9 cellular contexts compared by ENCODE assay signal in genomic region chr12:72141381-72141780, GRCh38.
DNase-seq lines count a peak whose midpoint lies in the region; ATAC-seq, FAIRE-seq and TF ChIP-seq lines count a peak whose summit lies in the region.
"Had no signal": no experiment of that assay in that cellular context is flagged by ENCODE, and none has a peak within 500 bp of the region (broad histone marks: within the 10 kb centered on the region; RNA-seq: fewer than 3 reads in every experiment).

No MANE protein-coding gene starts in this region.

- no peak for TF ChIP-seq POLR2A in H54 (IDR thresholded peaks at IDR 0.05; ENCODE audit: low read depth, low read length)

- no peak overlapping the region for H3K9ac ChIP-seq in adipocyte (ENCODE audit: low read length)

- no peaks in the 10 kb centered on the region for H3K9me3 Mint-ChIP-seq in activated CD4-positive, alpha-beta T cell treated with anti-CD3 and anti-CD28 coated beads for 36 hours (ENCODE audit: low read depth)
- H3K9me3 Mint-ChIP-seq in activated T-helper 2 cell treated with anti-CD3 and anti-CD28 coated beads, Interferon-gamma antibody, Interleukin-2, Interleukin-4, amounts not matched to agents 10 μg/mL and 5 μg/mL and 100 μg/mL, durations not matched to agents 14 hours and 24 hours and 36 hours = no peaks in the 10 kb centered on the region
- H3K9me3 Mint-ChIP-seq: IgD-negative memory B cell had no signal

- no peaks in the 10 kb centered on the region for H3K36me3 Mint-ChIP-seq in activated CD4-positive, alpha-beta T cell treated with anti-CD3 and anti-CD28 coated beads for 36 hours (ENCODE audit: low read depth)
- H3K36me3 Mint-ChIP-seq in activated T-helper 2 cell treated with anti-CD3 and anti-CD28 coated beads, Interferon-gamma antibody, Interleukin-2, Interleukin-4, amounts not matched to agents 10 μg/mL and 5 μg/mL and 100 μg/mL, durations not matched to agents 14 hours and 24 hours and 36 hours (ENCODE audit: low read depth) = no peaks in the 10 kb centered on the region
- H3K36me3 Mint-ChIP-seq: IgD-negative memory B cell had no signal

- H3K4me1 ChIP-seq in adipocyte (ENCODE audit: control insufficient read depth, insufficient read depth, low read length) = no peaks in the 10 kb centered on the region

- no peaks in the 10 kb centered on the region for H3K9me3 ChIP-seq in adipocyte (ENCODE audit: control insufficient read depth, low read length)

- H3K4me3 Mint-ChIP-seq in activated CD4-positive, alpha-beta T cell treated with anti-CD3 and anti-CD28 coated beads for 36 hours = no peak overlapping the region
- H3K4me3 Mint-ChIP-seq in activated T-helper 2 cell treated with anti-CD3 and anti-CD28 coated beads, Interferon-gamma antibody, Interleukin-2, Interleukin-4, amounts not matched to agents 10 μg/mL and 5 μg/mL and 100 μg/mL, durations not matched to agents 14 hours and 24 hours and 36 hours (ENCODE audit: low read depth) = no peak overlapping the region
- H3K4me3 Mint-ChIP-seq: IgD-negative memory B cell had no signal

- H3K27me3 Mint-ChIP-seq in activated CD4-positive, alpha-beta T cell treated with anti-CD3 and anti-CD28 coated beads for 36 hours = no peaks in the 10 kb centered on the region
- no peaks in the 10 kb centered on the region for H3K27me3 Mint-ChIP-seq in activated T-helper 2 cell treated with anti-CD3 and anti-CD28 coated beads, Interferon-gamma antibody, Interleukin-2, Interleukin-4, amounts not matched to agents 10 μg/mL and 5 μg/mL and 100 μg/mL, durations not matched to agents 14 hours and 24 hours and 36 hours (ENCODE audit: low read depth)
- H3K27me3 Mint-ChIP-seq: IgD-negative memory B cell had no signal

- CTCF ChIA-PET in GM10248 (lab: Yijun Ruan, JAX) = interaction anchor here (0.7 to 1.6 kb wide), 5 partner anchors 8 to 127 kb away, joined by 3 to 4 read pairs (median 3); no protein-coding TSS in a partner anchor
- CTCF ChIA-PET in activated CD4-positive, alpha-beta T cell treated with anti-CD3 and anti-CD28 coated beads for 36 hours (lab: Charles Lee) = interaction anchor here (0.8 to 1.1 kb wide), 2 partner anchors 45 to 123 kb away, joined by 3 to 4 read pairs; no protein-coding TSS in a partner anchor

- TF ChIP-seq CTCF in GM10248 (IDR thresholded peaks at IDR 0.05; ENCODE audit: control extremely low read depth, extremely low read depth, low read depth, missing control alignments) = no peak

- no peaks in the 10 kb centered on the region for H3K36me3 ChIP-seq in adipocyte (ENCODE audit: control insufficient read depth, insufficient read depth, low read length, severe bottlenecking)

- intact Hi-C loops in activated CD4-positive, alpha-beta T cell treated with anti-CD3 and anti-CD28 coated beads for 36 hours (cut with DNase I, micrococcal nuclease) = no loop called here
- intact Hi-C loops in activated T-helper 2 cell treated with anti-CD3 and anti-CD28 coated beads, Interferon-gamma antibody, Interleukin-2, Interleukin-4, amounts not matched to agents 10 μg/mL and 5 μg/mL and 100 μg/mL, durations not matched to agents 14 hours and 24 hours and 36 hours (cut with micrococcal nuclease) = no loop called here

- DNase-seq in GM10248 (ENCODE audit: extremely low spot score) = peak; percentile 34
- peak; percentile 11 for DNase-seq in adipocyte (ENCODE audit: low read depth)
- no peak for DNase-seq in H54 (ENCODE audit: insufficient read length, low spot score)
- DNase-seq in activated CD4-positive, alpha-beta T cell treated with anti-CD3 and anti-CD28 coated beads for 36 hours = no peak
- DNase-seq in activated T-helper 2 cell treated with anti-CD3 and anti-CD28 coated beads, Interferon-gamma antibody, Interleukin-2, Interleukin-4, amounts not matched to agents 10 μg/mL and 5 μg/mL and 100 μg/mL, durations not matched to agents 14 hours and 24 hours and 36 hours (ENCODE audit: low spot score) = no peak
- DNase-seq in putamen (ENCODE audit: low spot score) = no peak

- POLR2A ChIA-PET in GM10248 (lab: Yijun Ruan, JAX) = no interaction called here
- POLR2A ChIA-PET in activated CD4-positive, alpha-beta T cell treated with anti-CD3 and anti-CD28 coated beads for 36 hours (lab: Charles Lee) = no interaction called here

- H3K4me1 Mint-ChIP-seq in activated CD4-positive, alpha-beta T cell treated with anti-CD3 and anti-CD28 coated beads for 36 hours = no peaks in the 10 kb centered on the region
- H3K4me1 Mint-ChIP-seq in activated T-helper 2 cell treated with anti-CD3 and anti-CD28 coated beads, Interferon-gamma antibody, Interleukin-2, Interleukin-4, amounts not matched to agents 10 μg/mL and 5 μg/mL and 100 μg/mL, durations not matched to agents 14 hours and 24 hours and 36 hours (ENCODE audit: low read depth) = no peaks in the 10 kb centered on the region
- H3K4me1 Mint-ChIP-seq: IgD-negative memory B cell had no signal

- no peaks in the 10 kb centered on the region for H3K27me3 ChIP-seq in adipocyte (replicated peaks; ENCODE audit: control insufficient read depth, insufficient read depth, low read length)

- H3K27ac Mint-ChIP-seq in activated CD4-positive, alpha-beta T cell treated with anti-CD3 and anti-CD28 coated beads for 36 hours = no peak overlapping the region
- H3K27ac Mint-ChIP-seq in activated T-helper 2 cell treated with anti-CD3 and anti-CD28 coated beads, Interferon-gamma antibody, Interleukin-2, Interleukin-4, amounts not matched to agents 10 μg/mL and 5 μg/mL and 100 μg/mL, durations not matched to agents 14 hours and 24 hours and 36 hours = no peak overlapping the region
- H3K27ac Mint-ChIP-seq: IgD-negative memory B cell had no signal

- no peak overlapping the region for H3K4me3 ChIP-seq in adipocyte (ENCODE audit: low read length)

- peak; percentile 96 for ATAC-seq in GM21381 (IDR thresholded peaks at IDR 0.05; ENCODE audit: unreplicated experiment)
- peak; percentile 98 for ATAC-seq in HG03460 (IDR thresholded peaks at IDR 0.05; ENCODE audit: unreplicated experiment)
- ATAC-seq in activated CD4-positive, alpha-beta T cell treated with anti-CD3 and anti-CD28 coated beads for 36 hours = no peak

- no peak for FAIRE-seq in H54 (lab: Jason Lieb, UNC)

Comparison
In these comparisons a context has a peak if more than half of its experiments do, and no peak if none do; other contexts are left out.
1. DNase-seq: peak in GM10248 (single experiment) and adipocyte (single experiment); none in H54 (single experiment), activated CD4-positive, alpha-beta T cell treated with anti-CD3 and anti-CD28 coated beads for 36 hours (single experiment), activated T-helper 2 cell treated with anti-CD3 and anti-CD28 coated beads, Interferon-gamma antibody, Interleukin-2, Interleukin-4, amounts not matched to agents 10 μg/mL and 5 μg/mL and 100 μg/mL, durations not matched to agents 14 hours and 24 hours and 36 hours (single experiment) and putamen (single experiment).